14 cellular contexts compared by ENCODE assay signal in genomic region chr4:56937262-56937661, GRCh38. TPM values are rescaled to one million over a fixed set of nuclear protein-coding genes. Genes with fewer than 3 reads are reported as not detected.
DNase-seq lines count a peak whose midpoint lies in the region; TF ChIP-seq lines count a peak whose summit lies in the region.
"Had no signal": no experiment of that assay in that cellular context is flagged by ENCODE, and none has a peak within 500 bp of the region (broad histone marks: within the 10 kb centered on the region; RNA-seq: fewer than 3 reads in every experiment).

No MANE protein-coding gene starts in this region.

- DNase-seq in AG04449 (ENCODE audit: low read depth, low spot score) (peak; percentile 52), HFFc6 (peak; percentile 82), foreskin melanocyte (peak; percentile 13), H7 (no peak), NCI-H526 treated with DMSO at 0.1 percent for 48 hours (lab: John Stamatoyannopoulos, UW) (no peak), nucleus accumbens (lab: John Stamatoyannopoulos, UW) (no peak)
- DNase-seq in activated T-helper 2 cell treated with anti-CD3 and anti-CD28 coated beads, Interferon-gamma antibody, Interleukin-2, Interleukin-4, amounts not matched to agents 10 μg/mL and 5 μg/mL and 100 μg/mL, durations not matched to agents 14 hours and 24 hours and 36 hours (ENCODE audit: low spot score), result no peak
- DNase-seq in stimulated activated CD4-positive, alpha-beta T cell treated with anti-CD3 and anti-CD28 coated beads, Interleukin-1b, Interleukin-23, amount 100 ng/mL, for 48 hours, result no peak
- DNase-seq: activated CD4-positive, alpha-beta memory T cell treated with anti-CD3 and anti-CD28 coated beads for 36 hours; aorta had no signal

- CTCF ChIA-PET in AG04449 (lab: Yijun Ruan, JAX), result interaction anchor here (1.0 kb wide), 1 partner anchor 14 kb away, joined by 3 read pairs; no protein-coding TSS in a partner anchor

- peaks cover 19% of the 10 kb centered on the region for H3K36me3 Mint-ChIP-seq in HFFc6 (ENCODE audit: low read depth)
- peaks cover 32% of the 10 kb centered on the region for H3K36me3 Mint-ChIP-seq in activated T-helper 2 cell treated with anti-CD3 and anti-CD28 coated beads, Interferon-gamma antibody, Interleukin-2, Interleukin-4, amounts not matched to agents 10 μg/mL and 5 μg/mL and 100 μg/mL, durations not matched to agents 14 hours and 24 hours and 36 hours (ENCODE audit: low read depth)

- intact Hi-C loops in activated T-helper 2 cell treated with anti-CD3 and anti-CD28 coated beads, Interferon-gamma antibody, Interleukin-2, Interleukin-4, amounts not matched to agents 10 μg/mL and 5 μg/mL and 100 μg/mL, durations not matched to agents 14 hours and 24 hours and 36 hours (cut with micrococcal nuclease), result no loop called here

- H3K36me3 ChIP-seq in H7 (replicated peaks; ENCODE audit: control insufficient read depth, insufficient read depth, low read length), result no peaks in the 10 kb centered on the region; the same call in none of the 2 replicates

- no peaks in the 10 kb centered on the region for H3K9me3 Mint-ChIP-seq in HFFc6
- no peaks in the 10 kb centered on the region for H3K9me3 Mint-ChIP-seq in activated T-helper 2 cell treated with anti-CD3 and anti-CD28 coated beads, Interferon-gamma antibody, Interleukin-2, Interleukin-4, amounts not matched to agents 10 μg/mL and 5 μg/mL and 100 μg/mL, durations not matched to agents 14 hours and 24 hours and 36 hours
- H3K9me3 Mint-ChIP-seq: activated CD4-positive, alpha-beta memory T cell treated with anti-CD3 and anti-CD28 coated beads for 36 hours; CD8-positive, alpha-beta T cell; mesothelial cell of epicardium had no signal

- H3K4me3 ChIP-seq in AG04449 (ENCODE audit: low read depth, low read length), result no peak overlapping the region
- no peak overlapping the region for H3K4me3 ChIP-seq in H7 (ENCODE audit: insufficient read depth, low read depth, low read length)
- H3K4me3 ChIP-seq: gastroesophageal sphincter, GM12878 had no signal

- peak overlapping the region; percentile 76 for H3K4me3 Mint-ChIP-seq in HFFc6
- H3K4me3 Mint-ChIP-seq in activated T-helper 2 cell treated with anti-CD3 and anti-CD28 coated beads, Interferon-gamma antibody, Interleukin-2, Interleukin-4, amounts not matched to agents 10 μg/mL and 5 μg/mL and 100 μg/mL, durations not matched to agents 14 hours and 24 hours and 36 hours (ENCODE audit: low read depth), result no peak overlapping the region
- H3K4me3 Mint-ChIP-seq: activated CD4-positive, alpha-beta memory T cell treated with anti-CD3 and anti-CD28 coated beads for 36 hours; CD8-positive, alpha-beta T cell; mesothelial cell of epicardium had no signal

- H3K27me3 Mint-ChIP-seq in HFFc6 (ENCODE audit: insufficient read depth), result peaks cover 6% of the 10 kb centered on the region
- H3K27me3 Mint-ChIP-seq in activated T-helper 2 cell treated with anti-CD3 and anti-CD28 coated beads, Interferon-gamma antibody, Interleukin-2, Interleukin-4, amounts not matched to agents 10 μg/mL and 5 μg/mL and 100 μg/mL, durations not matched to agents 14 hours and 24 hours and 36 hours (ENCODE audit: low read depth), result no peaks in the 10 kb centered on the region
- H3K27me3 Mint-ChIP-seq: activated CD4-positive, alpha-beta memory T cell treated with anti-CD3 and anti-CD28 coated beads for 36 hours had no signal

- POLR2A ChIA-PET in AG04449 (lab: Yijun Ruan, JAX), result interaction anchor here (0.9 kb wide), 1 partner anchor 24 kb away, joined by 3 read pairs; no protein-coding TSS in a partner anchor

- peaks cover 35% of the 10 kb centered on the region for H3K4me1 Mint-ChIP-seq in HFFc6 (ENCODE audit: low read depth)
- peaks cover 11% of the 10 kb centered on the region for H3K4me1 Mint-ChIP-seq in activated T-helper 2 cell treated with anti-CD3 and anti-CD28 coated beads, Interferon-gamma antibody, Interleukin-2, Interleukin-4, amounts not matched to agents 10 μg/mL and 5 μg/mL and 100 μg/mL, durations not matched to agents 14 hours and 24 hours and 36 hours (ENCODE audit: low read depth)

- TF ChIP-seq CTCF in AG04449 (IDR thresholded peaks at IDR 0.05; ENCODE audit: insufficient read depth, low read length, missing control alignments), result no peak
- TF ChIP-seq CTCF in HFFc6 (IDR thresholded peaks at IDR 0.05), result no peak

- H3K27ac Mint-ChIP-seq in HFFc6, result peak overlapping the region; percentile 79
- peak overlapping the region; percentile 42 for H3K27ac Mint-ChIP-seq in activated T-helper 2 cell treated with anti-CD3 and anti-CD28 coated beads, Interferon-gamma antibody, Interleukin-2, Interleukin-4, amounts not matched to agents 10 μg/mL and 5 μg/mL and 100 μg/mL, durations not matched to agents 14 hours and 24 hours and 36 hours
- H3K27ac Mint-ChIP-seq: activated CD4-positive, alpha-beta memory T cell treated with anti-CD3 and anti-CD28 coated beads for 36 hours; CD8-positive, alpha-beta T cell; mesothelial cell of epicardium had no signal

- no peaks in the 10 kb centered on the region for H3K27me3 ChIP-seq in H7 (ENCODE audit: control insufficient read depth, insufficient read depth, low read length)
- H3K27me3 ChIP-seq: gastroesophageal sphincter had no signal

RNA-seq across cellular contexts. Expression of gene REST, which starts 29.6 kb away (rescaled TPM):
- total RNA-seq in HFFc6 (2021; fragmentation: NEBNext Ultra II Directional; extraction: Animal tissue kit (Norgen Biotek cat#: 25700)), result 10 to 100 TPM; 48.0 to 53.4 (median 52.1) TPM
- total RNA-seq in activated T-helper 2 cell treated with anti-CD3 and anti-CD28 coated beads, Interferon-gamma antibody, Interleukin-2, Interleukin-4, amounts not matched to agents 10 μg/mL and 5 μg/mL and 100 μg/mL, durations not matched to agents 14 hours and 24 hours and 36 hours, result 44.5 and 47.7 TPM in 2 replicates
- total RNA-seq in H7 (2014; rRNA removed; shearing (Covaris generic)), result 43.5 and 72.0 TPM in 2 replicates

RNA-seq across cellular contexts. Expression of gene NOA1, which starts 40.1 kb away (rescaled TPM):
- total RNA-seq in HFFc6 (2021; fragmentation: NEBNext Ultra II Directional; extraction: Animal tissue kit (Norgen Biotek cat#: 25700)), result 10 to 100 TPM; 10.5 to 14.7 (median 13.8) TPM
- total RNA-seq in activated T-helper 2 cell treated with anti-CD3 and anti-CD28 coated beads, Interferon-gamma antibody, Interleukin-2, Interleukin-4, amounts not matched to agents 10 μg/mL and 5 μg/mL and 100 μg/mL, durations not matched to agents 14 hours and 24 hours and 36 hours, result 16.5 and 18.1 TPM in 2 replicates
- 38.8 and 51.7 TPM in 2 replicates for total RNA-seq in H7 (2014; rRNA removed; shearing (Covaris generic))

RNA-seq across cellular contexts. Expression of gene POLR2B, which starts 41.4 kb away (rescaled TPM):
- 10 to 100 TPM; 83.5 to 90.9 (median 87.8) TPM for total RNA-seq in HFFc6 (2021; fragmentation: NEBNext Ultra II Directional; extraction: Animal tissue kit (Norgen Biotek cat#: 25700))
- total RNA-seq in activated T-helper 2 cell treated with anti-CD3 and anti-CD28 coated beads, Interferon-gamma antibody, Interleukin-2, Interleukin-4, amounts not matched to agents 10 μg/mL and 5 μg/mL and 100 μg/mL, durations not matched to agents 14 hours and 24 hours and 36 hours, result 153 and 155 TPM in 2 replicates
- 122 and 151 TPM in 2 replicates for total RNA-seq in H7 (2014; rRNA removed; shearing (Covaris generic))

Comparison
In these comparisons a context has a peak if more than half of its experiments do, and no peak if none do; other contexts are left out.
1. DNase-seq: peak in AG04449 (single experiment), HFFc6 (single experiment) and foreskin melanocyte (single experiment); none in activated T-helper 2 cell treated with anti-CD3 and anti-CD28 coated beads, Interferon-gamma antibody, Interleukin-2, Interleukin-4, amounts not matched to agents 10 μg/mL and 5 μg/mL and 100 μg/mL, durations not matched to agents 14 hours and 24 hours and 36 hours (single experiment), H7 (single experiment), NCI-H526 treated with DMSO at 0.1 percent for 48 hours (single experiment), stimulated activated CD4-positive, alpha-beta T cell treated with anti-CD3 and anti-CD28 coated beads, Interleukin-1b, Interleukin-23, amount 100 ng/mL, for 48 hours (single experiment) and nucleus accumbens (0 of 56).